Comparison of ENCODE assay signal across 8 cellular contexts in genomic region chr1:92858564-92859399, GRCh38. TPM values are rescaled to one million over a fixed set of nuclear protein-coding genes. Genes with fewer than 3 reads are reported as not detected.
DNase-seq lines count a peak whose midpoint lies in the region; ATAC-seq, FAIRE-seq and TF ChIP-seq lines count a peak whose summit lies in the region.

No MANE protein-coding gene starts in this region.

- intact Hi-C loops in heart left ventricle (cut with DNase I): loop anchor here in 9 of 10 donors (1.0 to 10.0 kb wide), 9 partner anchors 100 to 206 kb away; partner anchors contain the start of gene DIPK1A (in 5 of the 9)

- peak overlapping the region; percentile 78 for H3K4me2 ChIP-seq in MM.1S (ENCODE audit: low read depth, low read length)

- no peaks in the 10 kb centered on the region for H3K36me3 ChIP-seq in MM.1S (replicated peaks; ENCODE audit: insufficient read depth, low read length)
- H3K36me3 ChIP-seq in heart left ventricle: no peaks in the 10 kb centered on the region

- H3K4me3 ChIP-seq in MM.1S (ENCODE audit: low read length) (peak overlapping the region; percentile 42; the same call in 1 of the 2 replicates), heart left ventricle (peak overlapping the region in 9 of 12 donors; percentile 21 to 53 (median 33))

- peaks cover 3% of the 10 kb centered on the region; the same call in 1 of the 2 replicates for H3F3A ChIP-seq in MM.1S (ENCODE audit: insufficient read depth, low read length)

- FAIRE-seq in D721Med (lab: Jason Lieb, UNC): peak; percentile 93

- H3K9me3 ChIP-seq in MM.1S (replicated peaks; ENCODE audit: insufficient read depth, low read length): no peaks in the 10 kb centered on the region
- H3K9me3 ChIP-seq in heart left ventricle: peaks cover 0 to 8% (median 0%) of the 10 kb centered on the region in 12 donors

- POLR2A ChIA-PET in RWPE1 (lab: Yijun Ruan, JAX; ENCODE audit: low non-redundant PET): no interaction called here

- ATAC-seq in GM21390 (IDR thresholded peaks at IDR 0.05; ENCODE audit: unreplicated experiment): peak; percentile 67
- peak; percentile 79 to 86 (median 82) for ATAC-seq in heart left ventricle
- ATAC-seq in HG02973 (IDR thresholded peaks at IDR 0.05; ENCODE audit: unreplicated experiment): no peak

- TF ChIP-seq POLR2A in heart left ventricle (IDR thresholded peaks at IDR 0.05): no peak

- no peaks in the 10 kb centered on the region for H4K20me1 ChIP-seq in MM.1S (ENCODE audit: insufficient read depth, low read length)

- CTCF ChIA-PET in RWPE1 (lab: Yijun Ruan, JAX): interaction anchor here (0.6 to 3.0 kb wide), 14 partner anchors 17 to 143 kb away, joined by 3 to 28 read pairs (median 4); partner anchors contain the start of gene DIPK1A

- H3K27me3 ChIP-seq in MM.1S (replicated peaks; ENCODE audit: insufficient read depth, low read length) (no peaks in the 10 kb centered on the region), heart left ventricle (no peaks in the 10 kb centered on the region)

- 17 to 21% (median 18%) methylated on average over 13 of the region's 13 CpGs for WGBS in heart left ventricle, 4 donors

- H2AFZ ChIP-seq in MM.1S (ENCODE audit: low read length): 0 out of 2 replicates have a peak overlapping the region, but pooled peaks have one; percentile 61

- peaks cover 22% of the 10 kb centered on the region for H3K79me2 ChIP-seq in MM.1S (ENCODE audit: low read length)

- TF ChIP-seq CTCF in D721Med (IDR thresholded peaks at IDR 0.05; ENCODE audit: insufficient read depth, missing control alignments) (peak; percentile 99), MM.1S (IDR thresholded peaks at IDR 0.05; ENCODE audit: low read length) (peak; percentile 80), RWPE1 (conservative IDR thresholded peaks at IDR 0.05; ENCODE audit: low read depth) (peak; percentile 92), heart left ventricle (IDR thresholded peaks at IDR 0.05) (peak in 11 of 12 donors; percentile 89 to 99 (median 94))

- DNase-seq in D721Med (ENCODE audit: insufficient read length, low spot score) (peak; percentile 29), MM.1S (peak; percentile 68), RWPE1 (ENCODE audit: low spot score) (peak; percentile 84), amniotic stem cell (lab: John Stamatoyannopoulos, UW) (peak; percentile 91), heart left ventricle (peak in 2 of 5 donors; percentile 40 to 42), pulmonary artery endothelial cell (ENCODE audit: low read depth, low spot score) (peak; percentile 35)

- peak overlapping the region; percentile 25; the same call in 1 of the 2 replicates for H3K9ac ChIP-seq in MM.1S (ENCODE audit: low read length)

- no peaks in the 10 kb centered on the region for H3K9me2 ChIP-seq in MM.1S (replicated peaks; ENCODE audit: insufficient read depth, low read length)

- H3K27ac ChIP-seq in MM.1S (ENCODE audit: low read length) (peak overlapping the region; percentile 16; the same call in 1 of the 2 replicates), RWPE1 (no peak overlapping the region), heart left ventricle (peak overlapping the region in 1 of 12 donors; percentile 33)

- H3K4me1 ChIP-seq in MM.1S (ENCODE audit: low read length) (peaks cover 20% of the 10 kb centered on the region), heart left ventricle (peaks cover 0 to 14% (median 5%) of the 10 kb centered on the region in 12 donors)

RNA-seq across cellular contexts. Expression of gene RPL5, which starts 26.9 kb away (rescaled TPM):
- 100 to 1,000 TPM; 463 to 779 (median 580) TPM for total RNA-seq in heart left ventricle
- 1,000 to 10,000 TPM; 1,040 to 1,711 TPM for polyA plus RNA-seq in heart left ventricle
- 1,217 and 1,908 TPM in 2 replicates for total RNA-seq in pulmonary artery endothelial cell
